15 cellular contexts compared by ENCODE assay signal in genomic region chr5:148979104-148979723, GRCh38.
DNase-seq lines count a peak whose midpoint lies in the region; ATAC-seq and TF ChIP-seq lines count a peak whose summit lies in the region.
"Had no signal": no experiment of that assay in that cellular context is flagged by ENCODE, and none has a peak within 500 bp of the region (broad histone marks: within the 10 kb centered on the region; RNA-seq: fewer than 3 reads in every experiment).

No MANE protein-coding gene starts in this region.

- ATAC-seq in HCT116 (peak; percentile 76), left colon (peak; percentile 85)
- ATAC-seq: stimulated activated naive CD8-positive, alpha-beta T cell treated with anti-CD3 and anti-CD28 coated beads, Interleukin-15, amount 100 ng/mL, for 72 hours had no signal

- POLR2A ChIA-PET in HCT116 (lab: Charles Lee) (no interaction called here), MCF 10A (lab: Yijun Ruan, JAX) (interaction anchor here (0.9 to 28.1 kb wide), 16 partner anchors 11 to 960 kb away, joined by 3 to 1127 read pairs (median 6); partner anchors contain the start of genes ADRB2 and SH3TC2), SK-N-SH (lab: Yijun Ruan, JAX) (no interaction called here)
- POLR2A ChIA-PET in activated CD4-positive, alpha-beta memory T cell treated with anti-CD3 and anti-CD28 coated beads for 36 hours (lab: Charles Lee) = no interaction called here

- H3K79me2 ChIP-seq in HCT116 (ENCODE audit: insufficient read depth, low read length) (no peaks in the 10 kb centered on the region), SK-N-SH (ENCODE audit: insufficient read depth) (no peaks in the 10 kb centered on the region)

- H3K36me3 Mint-ChIP-seq in MCF 10A (ENCODE audit: insufficient read depth, unreplicated experiment) = peaks cover 6% of the 10 kb centered on the region
- no peaks in the 10 kb centered on the region for H3K36me3 Mint-ChIP-seq in activated CD4-positive, alpha-beta memory T cell treated with anti-CD3 and anti-CD28 coated beads for 36 hours
- H3K36me3 Mint-ChIP-seq: CD4-positive, alpha-beta memory T cell had no signal

- H3K9ac ChIP-seq in HCT116 (ENCODE audit: low read length) (peak overlapping the region; percentile 29; the same call in 1 of the 2 replicates), skeletal muscle satellite cell (ENCODE audit: low read depth, low read length) (peak overlapping the region; percentile 75), SK-N-SH (no peak overlapping the region)

- peaks cover 70% of the 10 kb centered on the region for H3K4me1 Mint-ChIP-seq in MCF 10A (ENCODE audit: insufficient read depth, unreplicated experiment)
- no peaks in the 10 kb centered on the region for H3K4me1 Mint-ChIP-seq in activated CD4-positive, alpha-beta memory T cell treated with anti-CD3 and anti-CD28 coated beads for 36 hours (ENCODE audit: low read depth)
- H3K4me1 Mint-ChIP-seq: CD4-positive, alpha-beta memory T cell; stimulated activated naive CD8-positive, alpha-beta T cell treated with anti-CD3 and anti-CD28 coated beads, Interleukin-15, amount 100 ng/mL, for 72 hours had no signal

- H3K27me3 ChIP-seq in HCT116 (ENCODE audit: insufficient read depth, low read length) (no peaks in the 10 kb centered on the region), skeletal muscle satellite cell (ENCODE audit: control insufficient read depth, insufficient read depth, low read length) (no peaks in the 10 kb centered on the region), SK-N-SH (ENCODE audit: insufficient read depth) (no peaks in the 10 kb centered on the region)
- H3K27me3 ChIP-seq: cardiac muscle cell, Peyer's patch, sigmoid colon had no signal

- peak overlapping the region; percentile 97 for H3K27ac Mint-ChIP-seq in MCF 10A (ENCODE audit: low read depth, unreplicated experiment)
- no peak overlapping the region for H3K27ac Mint-ChIP-seq in activated CD4-positive, alpha-beta memory T cell treated with anti-CD3 and anti-CD28 coated beads for 36 hours

- H3K27ac ChIP-seq in HCT116 (ENCODE audit: low read depth, low read length) (no peak overlapping the region), SK-N-SH (ENCODE audit: low read depth in 2 of 2, low read length in 1 of 2) (no peak overlapping the region), substantia nigra (ENCODE audit: low read depth, low read length, poor library complexity, severe bottlenecking) (no peak overlapping the region)
- H3K27ac ChIP-seq: cardiac muscle cell, Peyer's patch, sigmoid colon had no signal

- peaks cover 19% of the 10 kb centered on the region for H3F3A ChIP-seq in SK-N-SH (replicated peaks; ENCODE audit: insufficient read depth)

- peak overlapping the region; percentile 69 for H2AFZ ChIP-seq in HCT116 (ENCODE audit: low read depth, low read length, poor library complexity, severe bottlenecking)
- H2AFZ ChIP-seq in SK-N-SH (ENCODE audit: low read depth) = no peak overlapping the region

- peak overlapping the region in 1 of 2 experiments; percentile 26; a peak in 1 of 4 replicates for H3K4me3 ChIP-seq in HCT116 (replicated peaks in 1 of 2; ENCODE audit: low read depth in 1 of 2, low read length in 2 of 2)
- no peak overlapping the region for H3K4me3 ChIP-seq in skeletal muscle satellite cell (ENCODE audit: low read length)
- no peak overlapping the region for H3K4me3 ChIP-seq in SK-N-SH (ENCODE audit: low read depth in 2 of 2, low read length in 1 of 2)
- H3K4me3 ChIP-seq: cardiac muscle cell, Peyer's patch, sigmoid colon had no signal

- no peak for TF ChIP-seq CTCF in HCT116 (IDR thresholded peaks at IDR 0.05 in 2 of 3, conservative IDR thresholded peaks at IDR 0.05 in 1 of 3; ENCODE audit: borderline replicate concordance in 1 of 3, insufficient read depth in 1 of 3, low read depth in 2 of 3, low read length in 2 of 3)
- TF ChIP-seq CTCF in MCF 10A (IDR thresholded peaks at IDR 0.05; ENCODE audit: unreplicated experiment) = no peak
- TF ChIP-seq CTCF in SK-N-SH (IDR thresholded peaks at IDR 0.05) = no peak

- H3K9me3 Mint-ChIP-seq in MCF 10A (ENCODE audit: unreplicated experiment) = no peaks in the 10 kb centered on the region
- H3K9me3 Mint-ChIP-seq in activated CD4-positive, alpha-beta memory T cell treated with anti-CD3 and anti-CD28 coated beads for 36 hours = no peaks in the 10 kb centered on the region
- H3K9me3 Mint-ChIP-seq: stimulated activated naive CD8-positive, alpha-beta T cell treated with anti-CD3 and anti-CD28 coated beads, Interleukin-15, amount 100 ng/mL, for 72 hours had no signal

- RAD21 ChIA-PET in HCT116 (lab: Charles Lee; ENCODE audit: low non-redundant PET in 1 of 2, low total read pairs in 2 of 2, uncharacterized antibody in 2 of 2, unreplicated experiment in 2 of 2) = no interaction called here

- no peaks in the 10 kb centered on the region for H3K36me3 ChIP-seq in HCT116 (ENCODE audit: control insufficient read depth in 1 of 2, insufficient read depth in 2 of 2, low read length in 2 of 2)
- no peaks in the 10 kb centered on the region for H3K36me3 ChIP-seq in skeletal muscle satellite cell (ENCODE audit: insufficient read depth, low read length)
- H3K36me3 ChIP-seq in SK-N-SH (replicated peaks in 1 of 2; ENCODE audit: control insufficient read depth in 1 of 2, insufficient read depth in 2 of 2, low read length in 1 of 2) = no peaks in the 10 kb centered on the region
- H3K36me3 ChIP-seq: cardiac muscle cell, Peyer's patch, sigmoid colon had no signal

- H3K9me2 ChIP-seq in HCT116 (ENCODE audit: insufficient read depth) (no peaks in the 10 kb centered on the region), SK-N-SH (no peaks in the 10 kb centered on the region)

- peaks cover 12 to 68% of the 10 kb centered on the region in 2 experiments for H3K4me1 ChIP-seq in HCT116 (ENCODE audit: control insufficient read depth in 1 of 2, insufficient read depth in 2 of 2, low read length in 2 of 2)
- H3K4me1 ChIP-seq in skeletal muscle satellite cell (ENCODE audit: control insufficient read depth, insufficient read depth, low read length) = peaks cover 45% of the 10 kb centered on the region
- H3K4me1 ChIP-seq in SK-N-SH (ENCODE audit: control insufficient read depth in 1 of 2, insufficient read depth in 2 of 2, low read depth in 1 of 2, low read length in 1 of 2) = peaks cover 11 to 19% of the 10 kb centered on the region in 2 experiments; a peak in 3 of 4 replicates
- H3K4me1 ChIP-seq: Peyer's patch had no signal

- DNase-seq in HCT116 (ENCODE audit: low read depth, low spot score) (no peak), MCF 10A (ENCODE audit: unreplicated experiment) (peak; percentile 95), left colon (peak; percentile 28 to 40), SW480 (ENCODE audit: low spot score) (no peak), SK-N-SH (no peak), substantia nigra (lab: John Stamatoyannopoulos, UW) (no peak)
- no peak for DNase-seq in activated CD4-positive, alpha-beta memory T cell treated with anti-CD3 and anti-CD28 coated beads for 36 hours
- DNase-seq: CD4-positive, alpha-beta memory T cell; NCI-H1048; NCI-H345; Peyer's patch; sigmoid colon; stimulated activated naive CD8-positive, alpha-beta T cell treated with anti-CD3 and anti-CD28 coated beads, Interleukin-15, amount 100 ng/mL, for 72 hours had no signal

- TF ChIP-seq RAD21 in HCT116 (IDR thresholded peaks at IDR 0.05; ENCODE audit: low read depth) = no peak
- TF ChIP-seq RAD21 in SK-N-SH (IDR thresholded peaks at IDR 0.05; ENCODE audit: low read length) = no peak

- peak overlapping the region; percentile 67 for H3K4me2 ChIP-seq in HCT116 (ENCODE audit: low read length)
- H3K4me2 ChIP-seq in skeletal muscle satellite cell (ENCODE audit: low read length) = peak overlapping the region; percentile 7
- no peak overlapping the region for H3K4me2 ChIP-seq in SK-N-SH

- no peaks in the 10 kb centered on the region for H4K20me1 ChIP-seq in HCT116 (ENCODE audit: insufficient read depth)
- no peaks in the 10 kb centered on the region for H4K20me1 ChIP-seq in SK-N-SH (ENCODE audit: insufficient read depth)

- H3K4me3 Mint-ChIP-seq in MCF 10A (ENCODE audit: unreplicated experiment) = peak overlapping the region; percentile 59
- H3K4me3 Mint-ChIP-seq in activated CD4-positive, alpha-beta memory T cell treated with anti-CD3 and anti-CD28 coated beads for 36 hours = no peak overlapping the region
- H3K4me3 Mint-ChIP-seq: CD4-positive, alpha-beta memory T cell; stimulated activated naive CD8-positive, alpha-beta T cell treated with anti-CD3 and anti-CD28 coated beads, Interleukin-15, amount 100 ng/mL, for 72 hours had no signal

- CTCF ChIA-PET in HCT116 (lab: Charles Lee) = interaction anchor here (1.1 to 2.4 kb wide), 3 partner anchors 21 to 248 kb away, joined by 3 to 8 read pairs (median 7); no protein-coding TSS in a partner anchor
- CTCF ChIA-PET in MCF 10A (lab: Yijun Ruan, JAX) = interaction anchor here (0.5 to 38.9 kb wide), 24 partner anchors 5 to 1965 kb away, joined by 3 to 1118 read pairs (median 5); partner anchors contain the start of gene ABLIM3
- CTCF ChIA-PET in SK-N-SH (lab: Yijun Ruan, JAX) = interaction anchor here (0.6 to 2.6 kb wide), 4 partner anchors 11 to 890 kb away, joined by 3 to 8 read pairs (median 6); no protein-coding TSS in a partner anchor
- CTCF ChIA-PET in activated CD4-positive, alpha-beta memory T cell treated with anti-CD3 and anti-CD28 coated beads for 36 hours (lab: Charles Lee) = interaction anchor here (1.2 to 2.7 kb wide), 3 partner anchors 9 to 21 kb away, joined by 3 to 13 read pairs (median 5); no protein-coding TSS in a partner anchor

- H3K9me3 ChIP-seq in HCT116 (ENCODE audit: control insufficient read depth in 1 of 2, insufficient read depth in 1 of 2, low read depth in 1 of 2, low read length in 2 of 2) (no peaks in the 10 kb centered on the region), skeletal muscle satellite cell (replicated peaks; ENCODE audit: low read length) (no peaks in the 10 kb centered on the region), SK-N-SH (no peaks in the 10 kb centered on the region)
- H3K9me3 ChIP-seq: Peyer's patch, sigmoid colon had no signal

- intact Hi-C loops in HCT116 (cut with micrococcal nuclease) = no loop called here
- intact Hi-C loops in MCF 10A (cut with micrococcal nuclease) = loop anchor here (2.0 kb wide), 1 partner anchor 14 kb away; no protein-coding TSS in a partner anchor
- intact Hi-C loops in left colon (cut with DNase I, micrococcal nuclease) = no loop called here
- intact Hi-C loops in activated CD4-positive, alpha-beta memory T cell treated with anti-CD3 and anti-CD28 coated beads for 36 hours (cut with micrococcal nuclease) = no loop called here

- no peak for TF ChIP-seq POLR2A in HCT116 (IDR thresholded peaks at IDR 0.05; ENCODE audit: borderline replicate concordance, extremely low read depth, insufficient read depth, insufficient read length)

- 89% methylated on average over 6 of the region's 7 CpGs for WGBS in SK-N-SH (ENCODE audit: low lambda C conversion rate)

- H3K27me3 Mint-ChIP-seq in MCF 10A (ENCODE audit: insufficient read depth, unreplicated experiment) = no peaks in the 10 kb centered on the region
- H3K27me3 Mint-ChIP-seq in activated CD4-positive, alpha-beta memory T cell treated with anti-CD3 and anti-CD28 coated beads for 36 hours = peaks cover 3% of the 10 kb centered on the region
- H3K27me3 Mint-ChIP-seq: CD4-positive, alpha-beta memory T cell had no signal

- BruUV-seq in HCT116 (replicated peaks; lab: Mats Ljungman, UMichigan) = no TSS peak
- TSS peak; percentile 84 for BruUV-seq in MCF 10A (replicated peaks; lab: Mats Ljungman, UMichigan)

- no peak for TF ChIP-seq EP300 in SK-N-SH (IDR thresholded peaks at IDR 0.05; ENCODE audit: borderline replicate concordance in 1 of 2, low read depth in 1 of 2, low read length in 1 of 2)

Comparison
In these comparisons a context has a peak if more than half of its experiments do, and no peak if none do; other contexts are left out.
1. DNase-seq: peak in MCF 10A (single experiment) and left colon (2 of 2); none in HCT116 (single experiment), SW480 (single experiment), SK-N-SH (single experiment), activated CD4-positive, alpha-beta memory T cell treated with anti-CD3 and anti-CD28 coated beads for 36 hours (single experiment) and substantia nigra (0 of 49).